ENCODE assay signal across 26 cellular contexts in genomic region chr4:89258506-89258905, GRCh38. TPM values are rescaled to one million over a fixed set of nuclear protein-coding genes. Genes with fewer than 3 reads are reported as not detected.
DNase-seq lines count a peak whose midpoint lies in the region; ATAC-seq and TF ChIP-seq lines count a peak whose summit lies in the region.
"Had no signal": no experiment of that assay in that cellular context is flagged by ENCODE, and none has a peak within 500 bp of the region (broad histone marks: within the 10 kb centered on the region; RNA-seq: fewer than 3 reads in every experiment).

No MANE protein-coding gene starts in this region.

- peaks cover 3% of the 10 kb centered on the region for H3K27me3 Mint-ChIP-seq in GM23338 (ENCODE audit: insufficient read depth, low read depth, poor library complexity)
- H3K27me3 Mint-ChIP-seq in central memory CD8-positive, alpha-beta T cell, result no peaks in the 10 kb centered on the region
- H3K27me3 Mint-ChIP-seq: activated CD8-positive, alpha-beta memory T cell treated with anti-CD3 and anti-CD28 coated beads, Interleukin-2, amount 10 ng/mL, durations not matched to agents 7 days and 5 days; IgD-negative memory B cell had no signal

- H3K27ac ChIP-seq in cardiac muscle cell (peak overlapping the region; percentile 91), GM23338 (ENCODE audit: low read depth) (no peak overlapping the region)
- H3K27ac ChIP-seq: colonic mucosa, neutrophil had no signal

- H3K36me3 Mint-ChIP-seq in GM23338 (ENCODE audit: low read depth), result no peaks in the 10 kb centered on the region
- H3K36me3 Mint-ChIP-seq in central memory CD8-positive, alpha-beta T cell (ENCODE audit: insufficient read depth), result peaks cover 10% of the 10 kb centered on the region
- H3K36me3 Mint-ChIP-seq: type B pancreatic cell had no signal

- peaks cover 42% of the 10 kb centered on the region for H3K4me1 Mint-ChIP-seq in GM23338
- peaks cover 89% of the 10 kb centered on the region for H3K4me1 Mint-ChIP-seq in central memory CD8-positive, alpha-beta T cell

- H3K4me1 ChIP-seq in cardiac muscle cell (ENCODE audit: low read depth), result peaks cover 81% of the 10 kb centered on the region
- peaks cover 25% of the 10 kb centered on the region for H3K4me1 ChIP-seq in GM23338 (ENCODE audit: insufficient read depth)
- H3K4me1 ChIP-seq: colonic mucosa had no signal

- H3F3A ChIP-seq in GM23338 (replicated peaks; ENCODE audit: low read depth), result no peaks in the 10 kb centered on the region

- H3K27ac Mint-ChIP-seq in GM23338, result peak overlapping the region; percentile 14; the same call in 1 of the 2 replicates
- peak overlapping the region; percentile 88 for H3K27ac Mint-ChIP-seq in central memory CD8-positive, alpha-beta T cell (ENCODE audit: low read depth)
- H3K27ac Mint-ChIP-seq: activated CD8-positive, alpha-beta memory T cell treated with anti-CD3 and anti-CD28 coated beads, Interleukin-2, amount 10 ng/mL, durations not matched to agents 7 days and 5 days; HFFc6; IgD-negative memory B cell; type B pancreatic cell had no signal

- no peak overlapping the region for H2AFZ ChIP-seq in GM23338

- ATAC-seq in GM23338 (peak; percentile 22; the same call in 2 of the 3 replicates), HG03442 (IDR thresholded peaks at IDR 0.05; ENCODE audit: unreplicated experiment) (no peak)
- ATAC-seq in central memory CD8-positive, alpha-beta T cell (replicated peaks; ENCODE audit: extremely low read depth, poor library complexity, severe bottlenecking), result no peak
- ATAC-seq: activated CD8-positive, alpha-beta memory T cell treated with anti-CD3 and anti-CD28 coated beads, Interleukin-2, amount 10 ng/mL, durations not matched to agents 7 days and 5 days; left lobe of liver had no signal

- TF ChIP-seq CTCF in cardiac muscle cell (IDR thresholded peaks at IDR 0.05; ENCODE audit: low read depth, low read length) (no peak), GM23338 (conservative IDR thresholded peaks at IDR 0.05; ENCODE audit: low read depth in 2 of 2) (no peak), retinal pigment epithelial cell (conservative IDR thresholded peaks at IDR 0.05; ENCODE audit: low read depth, low read length) (no peak)

- H3K79me2 ChIP-seq in GM23338 (replicated peaks; ENCODE audit: insufficient read depth), result no peaks in the 10 kb centered on the region

- DNase-seq in cardiac muscle cell (ENCODE audit: low read depth in 1 of 2, low spot score in 1 of 2), result peak in 1 of 2 donors; percentile 59
- DNase-seq in cardiac septum (ENCODE audit: low spot score), result no peak
- DNase-seq in GM23338 (ENCODE audit: low spot score), result peak; percentile 32
- DNase-seq in central memory CD8-positive, alpha-beta T cell (ENCODE audit: low spot score in 2 of 2), result no peak
- peak; percentile 33 for DNase-seq in retinal pigment epithelial cell (ENCODE audit: low read depth)
- DNase-seq in NCI-H1436 treated with DMSO at 0.1 percent for 48 hours (lab: John Stamatoyannopoulos, UW), result no peak
- DNase-seq: activated CD8-positive, alpha-beta memory T cell treated with anti-CD3 and anti-CD28 coated beads, Interleukin-2, amount 10 ng/mL, durations not matched to agents 7 days and 5 days; activated naive CD4-positive, alpha-beta T cell treated with anti-CD3 and anti-CD28 coated beads, Interleukin-2, amount 50 U/mL, for 16 hours; anterior cingulate cortex; C1 segment of cervical spinal cord; colonic mucosa; DND-41; effector CD4-positive, alpha-beta T cell; HFFc6; hypothalamus; NCI-H146; NCI-H226; SHP77; stimulated activated CD4-positive, alpha-beta T cell treated with anti-CD3 and anti-CD28 coated beads, Interleukin-4, amount 100 ng/mL, for 24 hours; substantia nigra had no signal

- H3K9me3 Mint-ChIP-seq in GM23338, result peaks cover 3% of the 10 kb centered on the region; the same call in 1 of the 3 replicates
- H3K9me3 Mint-ChIP-seq in central memory CD8-positive, alpha-beta T cell, result no peaks in the 10 kb centered on the region
- H3K9me3 Mint-ChIP-seq: HFFc6, IgD-negative memory B cell had no signal

- peak overlapping the region; percentile 41 for H3K4me2 ChIP-seq in GM23338

- intact Hi-C loops in cardiac septum (cut with DNase I), result loop anchor here (5.0 kb wide), 1 partner anchor 49 kb away; the partner anchor contains the start of gene GPRIN3

- no peak overlapping the region for H3K4me3 Mint-ChIP-seq in GM23338
- no peak overlapping the region for H3K4me3 Mint-ChIP-seq in central memory CD8-positive, alpha-beta T cell
- H3K4me3 Mint-ChIP-seq: activated CD8-positive, alpha-beta memory T cell treated with anti-CD3 and anti-CD28 coated beads, Interleukin-2, amount 10 ng/mL, durations not matched to agents 7 days and 5 days; HFFc6; IgD-negative memory B cell; type B pancreatic cell had no signal

- no peak overlapping the region for H3K4me3 ChIP-seq in cardiac muscle cell
- no peak overlapping the region for H3K4me3 ChIP-seq in GM23338
- H3K4me3 ChIP-seq in retinal pigment epithelial cell (ENCODE audit: low read length), result no peak overlapping the region
- H3K4me3 ChIP-seq: colonic mucosa had no signal

- H3K9me3 ChIP-seq in cardiac muscle cell (ENCODE audit: low read depth), result no peaks in the 10 kb centered on the region
- H3K9me3 ChIP-seq: colonic mucosa, neutrophil had no signal

- H3K36me3 ChIP-seq in cardiac muscle cell (no peaks in the 10 kb centered on the region), GM23338 (ENCODE audit: insufficient read depth) (no peaks in the 10 kb centered on the region)
- H3K36me3 ChIP-seq: colonic mucosa, neutrophil had no signal

- H3K9me2 ChIP-seq in GM23338 (ENCODE audit: insufficient read depth), result no peaks in the 10 kb centered on the region

- H4K20me1 ChIP-seq in GM23338 (replicated peaks; ENCODE audit: insufficient read depth), result no peaks in the 10 kb centered on the region

- H3K27me3 ChIP-seq in cardiac muscle cell, result no peaks in the 10 kb centered on the region
- H3K27me3 ChIP-seq in GM23338 (ENCODE audit: insufficient read depth), result no peaks in the 10 kb centered on the region
- H3K27me3 ChIP-seq: colonic mucosa, neutrophil had no signal

TF ChIP-seq in GM23338, 12 proteins besides CTCF, POLR2A, EP300 and RAD21 (continues in another document):
- TF ChIP-seq JUNB (IDR thresholded peaks at IDR 0.05; ENCODE audit: unreplicated experiment), result no peak
- TF ChIP-seq REST (IDR thresholded peaks at IDR 0.05; ENCODE audit: unreplicated experiment), result no peak

RNA-seq across cellular contexts. Expression of gene GPRIN3, which starts 49.1 kb away (rescaled TPM):
- total RNA-seq in cardiac muscle cell (9.7 and 18.0 TPM in 2 replicates), cardiac septum (7.3 TPM)
- polyA plus RNA-seq in cardiac muscle cell (5.1 and 7.1 TPM in 2 replicates), GM23338 (2016; fragmentation: Nextera tagmentation; extraction: Ambion mirVana) (0.49 and 0.74 TPM in 2 replicates)
- 3.2 TPM in 2 replicates for total RNA-seq in GM23338 (2014; rRNA removed; shearing (Covaris generic))
- total RNA-seq: bronchial epithelial cell had no signal

Comparison
In these comparisons a context has a peak if more than half of its experiments do, and no peak if none do; other contexts are left out.
1. DNase-seq: peak in GM23338 (single experiment) and retinal pigment epithelial cell (single experiment); none in cardiac septum (single experiment), central memory CD8-positive, alpha-beta T cell (0 of 2) and NCI-H1436 treated with DMSO at 0.1 percent for 48 hours (single experiment).